1 cellular context compared by ENCODE assay signal in the genomic region with DNA sequence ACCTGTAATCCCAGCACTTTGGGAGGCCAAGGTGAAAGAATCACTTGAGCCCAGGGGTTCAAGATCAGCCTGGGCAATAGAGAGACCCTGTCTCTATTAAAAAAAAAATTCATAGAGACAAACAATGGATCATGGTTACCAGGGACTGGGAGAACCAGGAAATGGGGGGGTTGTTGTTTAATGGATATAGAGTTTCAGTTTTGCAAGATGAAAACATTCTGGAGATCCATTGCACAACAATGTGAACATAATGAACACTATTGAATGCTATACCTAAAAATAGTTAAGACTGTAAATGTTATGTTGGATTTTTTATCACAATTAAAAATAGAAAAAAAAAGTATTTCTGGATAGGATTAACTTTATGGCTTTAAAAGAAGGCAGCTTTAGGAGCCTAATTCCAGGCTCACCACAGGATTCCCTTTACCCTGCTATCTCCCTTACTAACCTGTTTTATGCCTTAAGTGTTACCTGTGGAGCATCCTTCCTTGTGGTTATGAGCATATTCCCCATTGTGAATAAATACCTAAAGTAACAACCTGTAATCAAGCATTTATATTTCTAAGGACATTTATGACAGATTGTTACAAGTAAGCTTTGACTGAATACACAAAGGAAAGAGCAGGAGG.
TF ChIP-seq lines count a peak whose summit lies in the region.

No MANE protein-coding gene starts in this region.

TF ChIP-seq in GM23338, 12 proteins besides CTCF, POLR2A, EP300 and RAD21 (continued from another document):
- TF ChIP-seq, protein P1, sequence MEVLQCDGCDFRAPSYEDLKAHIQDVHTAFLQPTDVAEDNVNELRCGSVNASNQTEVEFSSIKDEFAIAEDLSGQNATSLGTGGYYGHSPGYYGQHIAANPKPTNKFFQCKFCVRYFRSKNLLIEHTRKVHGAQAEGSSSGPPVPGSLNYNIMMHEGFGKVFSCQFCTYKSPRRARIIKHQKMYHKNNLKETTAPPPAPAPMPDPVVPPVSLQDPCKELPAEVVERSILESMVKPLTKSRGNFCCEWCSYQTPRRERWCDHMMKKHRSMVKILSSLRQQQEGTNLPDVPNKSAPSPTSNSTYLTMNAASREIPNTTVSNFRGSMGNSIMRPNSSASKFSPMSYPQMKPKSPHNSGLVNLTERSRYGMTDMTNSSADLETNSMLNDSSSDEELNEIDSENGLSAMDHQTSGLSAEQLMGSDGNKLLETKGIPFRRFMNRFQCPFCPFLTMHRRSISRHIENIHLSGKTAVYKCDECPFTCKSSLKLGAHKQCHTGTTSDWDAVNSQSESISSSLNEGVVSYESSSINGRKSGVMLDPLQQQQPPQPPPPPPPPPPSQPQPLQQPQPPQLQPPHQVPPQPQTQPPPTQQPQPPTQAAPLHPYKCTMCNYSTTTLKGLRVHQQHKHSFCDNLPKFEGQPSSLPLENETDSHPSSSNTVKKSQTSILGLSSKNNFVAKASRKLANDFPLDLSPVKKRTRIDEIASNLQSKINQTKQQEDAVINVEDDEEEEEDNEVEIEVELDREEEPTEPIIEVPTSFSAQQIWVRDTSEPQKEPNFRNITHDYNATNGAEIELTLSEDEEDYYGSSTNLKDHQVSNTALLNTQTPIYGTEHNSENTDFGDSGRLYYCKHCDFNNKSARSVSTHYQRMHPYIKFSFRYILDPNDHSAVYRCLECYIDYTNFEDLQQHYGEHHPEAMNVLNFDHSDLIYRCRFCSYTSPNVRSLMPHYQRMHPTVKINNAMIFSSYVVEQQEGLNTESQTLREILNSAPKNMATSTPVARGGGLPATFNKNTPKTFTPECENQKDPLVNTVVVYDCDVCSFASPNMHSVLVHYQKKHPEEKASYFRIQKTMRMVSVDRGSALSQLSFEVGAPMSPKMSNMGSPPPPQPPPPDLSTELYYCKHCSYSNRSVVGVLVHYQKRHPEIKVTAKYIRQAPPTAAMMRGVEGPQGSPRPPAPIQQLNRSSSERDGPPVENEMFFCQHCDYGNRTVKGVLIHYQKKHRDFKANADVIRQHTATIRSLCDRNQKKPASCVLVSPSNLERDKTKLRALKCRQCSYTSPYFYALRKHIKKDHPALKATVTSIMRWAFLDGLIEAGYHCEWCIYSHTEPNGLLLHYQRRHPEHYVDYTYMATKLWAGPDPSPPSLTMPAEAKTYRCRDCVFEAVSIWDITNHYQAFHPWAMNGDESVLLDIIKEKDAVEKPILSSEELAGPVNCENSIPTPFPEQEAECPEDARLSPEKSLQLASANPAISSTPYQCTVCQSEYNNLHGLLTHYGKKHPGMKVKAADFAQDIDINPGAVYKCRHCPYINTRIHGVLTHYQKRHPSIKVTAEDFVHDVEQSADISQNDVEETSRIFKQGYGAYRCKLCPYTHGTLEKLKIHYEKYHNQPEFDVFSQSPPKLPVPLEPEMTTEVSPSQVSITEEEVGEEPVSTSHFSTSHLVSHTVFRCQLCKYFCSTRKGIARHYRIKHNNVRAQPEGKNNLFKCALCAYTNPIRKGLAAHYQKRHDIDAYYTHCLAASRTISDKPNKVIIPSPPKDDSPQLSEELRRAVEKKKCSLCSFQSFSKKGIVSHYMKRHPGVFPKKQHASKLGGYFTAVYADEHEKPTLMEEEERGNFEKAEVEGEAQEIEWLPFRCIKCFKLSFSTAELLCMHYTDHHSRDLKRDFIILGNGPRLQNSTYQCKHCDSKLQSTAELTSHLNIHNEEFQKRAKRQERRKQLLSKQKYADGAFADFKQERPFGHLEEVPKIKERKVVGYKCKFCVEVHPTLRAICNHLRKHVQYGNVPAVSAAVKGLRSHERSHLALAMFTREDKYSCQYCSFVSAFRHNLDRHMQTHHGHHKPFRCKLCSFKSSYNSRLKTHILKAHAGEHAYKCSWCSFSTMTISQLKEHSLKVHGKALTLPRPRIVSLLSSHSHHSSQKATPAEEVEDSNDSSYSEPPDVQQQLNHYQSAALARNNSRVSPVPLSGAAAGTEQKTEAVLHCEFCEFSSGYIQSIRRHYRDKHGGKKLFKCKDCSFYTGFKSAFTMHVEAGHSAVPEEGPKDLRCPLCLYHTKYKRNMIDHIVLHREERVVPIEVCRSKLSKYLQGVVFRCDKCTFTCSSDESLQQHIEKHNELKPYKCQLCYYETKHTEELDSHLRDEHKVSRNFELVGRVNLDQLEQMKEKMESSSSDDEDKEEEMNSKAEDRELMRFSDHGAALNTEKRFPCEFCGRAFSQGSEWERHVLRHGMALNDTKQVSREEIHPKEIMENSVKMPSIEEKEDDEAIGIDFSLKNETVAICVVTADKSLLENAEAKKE (CRISPR knock-in tag; IDR thresholded peaks at IDR 0.05), result no peak
TF ChIP-seq in GM23338: peak in this region for 0.
